In the genomic region with DNA sequence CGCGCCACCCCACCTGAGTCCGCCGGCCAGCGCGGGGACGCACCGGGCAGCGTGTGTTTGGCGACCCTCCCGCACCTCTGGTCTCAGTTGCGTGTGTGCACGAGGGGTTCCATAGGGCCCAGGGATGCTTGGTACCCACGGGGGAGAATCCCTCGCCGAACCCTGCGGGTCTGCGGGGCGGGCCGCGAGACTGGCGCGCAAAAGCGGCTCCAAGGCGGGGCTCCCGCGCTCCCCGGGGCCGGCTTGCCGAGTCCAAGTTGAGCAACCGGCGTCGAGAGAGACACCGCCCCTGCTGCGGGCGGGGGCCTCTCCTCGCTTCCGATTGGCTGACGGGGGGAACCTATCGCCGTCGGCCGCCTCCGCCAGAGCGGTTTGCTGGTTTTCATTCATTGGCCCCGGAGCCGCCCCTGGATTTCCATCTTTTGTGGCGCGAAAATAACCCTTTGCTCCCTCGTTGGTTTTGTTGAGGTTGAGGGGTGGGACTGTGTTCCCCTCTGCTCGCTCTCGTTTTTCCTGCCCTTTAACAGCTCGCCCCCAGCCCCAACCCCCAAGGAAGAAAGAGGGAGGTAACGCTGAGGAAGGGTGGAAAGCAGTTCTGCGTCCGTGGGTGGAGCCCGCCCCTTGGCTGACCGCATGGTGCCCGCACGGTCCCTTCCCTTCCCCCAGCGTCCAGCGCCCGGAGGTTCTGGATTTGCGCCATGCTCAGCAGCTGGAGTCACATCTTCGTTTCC, we compare ENCODE assay signal across 1 cellular context.
TF ChIP-seq lines count a peak whose summit lies in the region.

No MANE protein-coding gene starts in this region.

TF ChIP-seq in HepG2, 621 proteins besides CTCF, POLR2A, EP300 and RAD21 (continued from another document and continues in another):
- TF ChIP-seq, protein P1, sequence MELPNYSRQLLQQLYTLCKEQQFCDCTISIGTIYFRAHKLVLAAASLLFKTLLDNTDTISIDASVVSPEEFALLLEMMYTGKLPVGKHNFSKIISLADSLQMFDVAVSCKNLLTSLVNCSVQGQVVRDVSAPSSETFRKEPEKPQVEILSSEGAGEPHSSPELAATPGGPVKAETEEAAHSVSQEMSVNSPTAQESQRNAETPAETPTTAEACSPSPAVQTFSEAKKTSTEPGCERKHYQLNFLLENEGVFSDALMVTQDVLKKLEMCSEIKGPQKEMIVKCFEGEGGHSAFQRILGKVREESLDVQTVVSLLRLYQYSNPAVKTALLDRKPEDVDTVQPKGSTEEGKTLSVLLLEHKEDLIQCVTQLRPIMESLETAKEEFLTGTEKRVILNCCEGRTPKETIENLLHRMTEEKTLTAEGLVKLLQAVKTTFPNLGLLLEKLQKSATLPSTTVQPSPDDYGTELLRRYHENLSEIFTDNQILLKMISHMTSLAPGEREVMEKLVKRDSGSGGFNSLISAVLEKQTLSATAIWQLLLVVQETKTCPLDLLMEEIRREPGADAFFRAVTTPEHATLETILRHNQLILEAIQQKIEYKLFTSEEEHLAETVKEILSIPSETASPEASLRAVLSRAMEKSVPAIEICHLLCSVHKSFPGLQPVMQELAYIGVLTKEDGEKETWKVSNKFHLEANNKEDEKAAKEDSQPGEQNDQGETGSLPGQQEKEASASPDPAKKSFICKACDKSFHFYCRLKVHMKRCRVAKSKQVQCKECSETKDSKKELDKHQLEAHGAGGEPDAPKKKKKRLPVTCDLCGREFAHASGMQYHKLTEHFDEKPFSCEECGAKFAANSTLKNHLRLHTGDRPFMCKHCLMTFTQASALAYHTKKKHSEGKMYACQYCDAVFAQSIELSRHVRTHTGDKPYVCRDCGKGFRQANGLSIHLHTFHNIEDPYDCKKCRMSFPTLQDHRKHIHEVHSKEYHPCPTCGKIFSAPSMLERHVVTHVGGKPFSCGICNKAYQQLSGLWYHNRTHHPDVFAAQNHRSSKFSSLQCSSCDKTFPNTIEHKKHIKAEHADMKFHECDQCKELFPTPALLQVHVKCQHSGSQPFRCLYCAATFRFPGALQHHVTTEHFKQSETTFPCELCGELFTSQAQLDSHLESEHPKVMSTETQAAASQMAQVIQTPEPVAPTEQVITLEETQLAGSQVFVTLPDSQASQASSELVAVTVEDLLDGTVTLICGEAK (IDR thresholded peaks at IDR 0.05): no peak
- TF ChIP-seq, protein P1 (CRISPR knock-in tag; IDR thresholded peaks at IDR 0.05): no peak
- TF ChIP-seq MXD4 (CRISPR knock-in tag; IDR thresholded peaks at IDR 0.05) (peak; percentile 53), ZMYM3 (CRISPR knock-in tag; IDR thresholded peaks at IDR 0.05) (no peak), ZBTB21 (CRISPR knock-in tag; IDR thresholded peaks at IDR 0.05) (no peak), CEBPZ (IDR thresholded peaks at IDR 0.05; ENCODE audit: low read length) (no peak), ZNF556 (CRISPR knock-in tag; IDR thresholded peaks at IDR 0.05; ENCODE audit: borderline replicate concordance) (no peak), CBX1 (IDR thresholded peaks at IDR 0.05; ENCODE audit: low read depth) (peak; percentile 16), ZNF367 (CRISPR knock-in tag; IDR thresholded peaks at IDR 0.05; ENCODE audit: borderline replicate concordance) (peak; percentile 94), ZNF501 (CRISPR knock-in tag; IDR thresholded peaks at IDR 0.05) (peak; percentile 88), NFRKB (IDR thresholded peaks at IDR 0.05) (no peak), TARDBP (CRISPR knock-in tag; IDR thresholded peaks at IDR 0.05) (peak; percentile 64; the same call in 1 of the 2 replicates), POGZ (CRISPR knock-in tag; IDR thresholded peaks at IDR 0.05) (peak; percentile 55), PHB2 (IDR thresholded peaks at IDR 0.05; ENCODE audit: partially characterized antibody) (no peak), POLR2G (IDR thresholded peaks at IDR 0.05; ENCODE audit: low read depth, low read length) (peak; percentile 86), XRCC5 (optimal IDR thresholded peaks at IDR 0.05; ENCODE audit: low read length) (peak; percentile 11), MEIS2 (CRISPR knock-in tag; IDR thresholded peaks at IDR 0.05) (no peak; the same call in none of the 2 replicates), RFXAP (CRISPR knock-in tag; IDR thresholded peaks at IDR 0.05; ENCODE audit: borderline replicate concordance) (peak; percentile 84), ZNF235 (CRISPR knock-in tag; IDR thresholded peaks at IDR 0.05; ENCODE audit: borderline replicate concordance) (no peak; the same call in 1 of the 2 replicates), MIXL1 (CRISPR knock-in tag; IDR thresholded peaks at IDR 0.05) (no peak), KAT7 (CRISPR knock-in tag; IDR thresholded peaks at IDR 0.05; ENCODE audit: borderline replicate concordance) (peak; percentile 56; the same call in 1 of the 2 replicates), ZNF746 (CRISPR knock-in tag; IDR thresholded peaks at IDR 0.05) (peak; percentile 84; the same call in 1 of the 2 replicates), GTF3A (CRISPR knock-in tag; conservative IDR thresholded peaks at IDR 0.05) (no peak), RNF2 (conservative IDR thresholded peaks at IDR 0.05; ENCODE audit: low read depth) (peak; percentile 70; the same call in 1 of the 2 replicates)
- TF ChIP-seq, protein P2, sequence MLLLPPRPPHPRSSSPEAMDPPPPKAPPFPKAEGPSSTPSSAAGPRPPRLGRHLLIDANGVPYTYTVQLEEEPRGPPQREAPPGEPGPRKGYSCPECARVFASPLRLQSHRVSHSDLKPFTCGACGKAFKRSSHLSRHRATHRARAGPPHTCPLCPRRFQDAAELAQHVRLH (CRISPR knock-in tag; IDR thresholded peaks at IDR 0.05; ENCODE audit: borderline replicate concordance, low read depth): no peak
- TF ChIP-seq, protein P3, sequence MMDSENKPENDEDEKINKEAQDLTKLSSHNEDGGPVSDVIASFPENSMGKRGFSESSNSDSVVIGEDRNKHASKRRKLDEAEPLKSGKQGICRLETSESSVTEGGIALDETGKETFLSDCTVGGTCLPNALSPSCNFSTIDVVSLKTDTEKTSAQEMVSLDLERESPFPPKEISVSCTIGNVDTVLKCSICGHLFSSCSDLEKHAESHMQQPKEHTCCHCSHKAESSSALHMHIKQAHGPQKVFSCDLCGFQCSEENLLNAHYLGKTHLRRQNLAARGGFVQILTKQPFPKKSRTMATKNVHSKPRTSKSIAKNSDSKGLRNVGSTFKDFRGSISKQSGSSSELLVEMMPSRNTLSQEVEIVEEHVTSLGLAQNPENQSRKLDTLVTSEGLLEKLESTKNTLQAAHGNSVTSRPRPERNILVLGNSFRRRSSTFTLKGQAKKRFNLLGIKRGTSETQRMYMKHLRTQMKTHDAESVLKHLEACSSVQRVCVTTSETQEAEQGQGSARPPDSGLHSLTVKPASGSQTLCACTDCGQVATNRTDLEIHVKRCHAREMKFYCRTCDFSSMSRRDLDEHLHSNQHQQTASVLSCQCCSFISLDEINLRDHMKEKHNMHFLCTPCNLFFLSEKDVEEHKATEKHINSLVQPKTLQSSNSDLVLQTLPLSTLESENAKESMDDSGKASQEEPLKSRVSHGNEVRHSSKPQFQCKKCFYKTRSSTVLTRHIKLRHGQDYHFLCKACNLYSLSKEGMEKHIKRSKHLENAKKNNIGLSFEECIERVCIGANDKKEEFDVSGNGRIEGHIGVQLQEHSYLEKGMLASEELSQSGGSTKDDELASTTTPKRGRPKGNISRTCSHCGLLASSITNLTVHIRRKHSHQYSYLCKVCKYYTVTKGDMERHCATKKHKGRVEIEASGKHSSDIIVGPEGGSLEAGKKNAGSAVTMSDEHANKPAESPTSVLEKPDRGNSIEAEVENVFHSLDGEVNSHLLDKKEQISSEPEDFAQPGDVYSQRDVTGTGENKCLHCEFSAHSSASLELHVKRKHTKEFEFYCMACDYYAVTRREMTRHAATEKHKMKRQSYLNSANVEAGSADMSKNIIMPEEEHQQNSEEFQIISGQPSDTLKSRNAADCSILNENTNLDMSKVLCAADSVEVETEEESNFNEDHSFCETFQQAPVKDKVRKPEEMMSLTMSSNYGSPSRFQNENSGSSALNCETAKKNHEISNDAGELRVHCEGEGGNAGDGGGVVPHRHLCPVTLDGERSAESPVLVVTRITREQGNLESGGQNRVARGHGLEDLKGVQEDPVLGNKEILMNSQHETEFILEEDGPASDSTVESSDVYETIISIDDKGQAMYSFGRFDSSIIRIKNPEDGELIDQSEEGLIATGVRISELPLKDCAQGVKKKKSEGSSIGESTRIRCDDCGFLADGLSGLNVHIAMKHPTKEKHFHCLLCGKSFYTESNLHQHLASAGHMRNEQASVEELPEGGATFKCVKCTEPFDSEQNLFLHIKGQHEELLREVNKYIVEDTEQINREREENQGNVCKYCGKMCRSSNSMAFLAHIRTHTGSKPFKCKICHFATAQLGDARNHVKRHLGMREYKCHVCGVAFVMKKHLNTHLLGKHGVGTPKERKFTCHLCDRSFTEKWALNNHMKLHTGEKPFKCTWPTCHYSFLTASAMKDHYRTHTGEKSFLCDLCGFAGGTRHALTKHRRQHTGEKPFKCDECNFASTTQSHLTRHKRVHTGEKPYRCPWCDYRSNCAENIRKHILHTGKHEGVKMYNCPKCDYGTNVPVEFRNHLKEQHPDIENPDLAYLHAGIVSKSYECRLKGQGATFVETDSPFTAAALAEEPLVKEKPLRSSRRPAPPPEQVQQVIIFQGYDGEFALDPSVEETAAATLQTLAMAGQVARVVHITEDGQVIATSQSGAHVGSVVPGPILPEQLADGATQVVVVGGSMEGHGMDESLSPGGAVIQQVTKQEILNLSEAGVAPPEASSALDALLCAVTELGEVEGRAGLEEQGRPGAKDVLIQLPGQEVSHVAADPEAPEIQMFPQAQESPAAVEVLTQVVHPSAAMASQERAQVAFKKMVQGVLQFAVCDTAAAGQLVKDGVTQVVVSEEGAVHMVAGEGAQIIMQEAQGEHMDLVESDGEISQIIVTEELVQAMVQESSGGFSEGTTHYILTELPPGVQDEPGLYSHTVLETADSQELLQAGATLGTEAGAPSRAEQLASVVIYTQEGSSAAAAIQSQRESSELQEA (CRISPR knock-in tag; IDR thresholded peaks at IDR 0.05; ENCODE audit: not compliant biosample characterization): no peak
- TF ChIP-seq, protein P4, sequence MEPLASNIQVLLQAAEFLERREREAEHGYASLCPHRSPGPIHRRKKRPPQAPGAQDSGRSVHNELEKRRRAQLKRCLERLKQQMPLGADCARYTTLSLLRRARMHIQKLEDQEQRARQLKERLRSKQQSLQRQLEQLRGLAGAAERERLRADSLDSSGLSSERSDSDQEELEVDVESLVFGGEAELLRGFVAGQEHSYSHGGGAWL (CRISPR knock-in tag; IDR thresholded peaks at IDR 0.05): peak; percentile 93
- TF ChIP-seq, protein P5, sequence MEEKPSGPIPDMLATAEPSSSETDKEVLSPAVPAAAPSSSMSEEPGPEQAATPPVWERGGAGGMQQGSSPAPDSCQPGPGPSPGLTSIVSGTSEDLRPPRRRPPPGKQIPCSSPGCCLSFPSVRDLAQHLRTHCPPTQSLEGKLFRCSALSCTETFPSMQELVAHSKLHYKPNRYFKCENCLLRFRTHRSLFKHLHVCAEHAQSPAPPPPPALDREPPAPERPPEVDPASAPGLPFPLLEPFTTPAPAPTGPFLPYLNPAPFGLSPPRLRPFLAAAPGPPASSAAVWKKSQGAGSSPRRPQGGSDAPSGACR (CRISPR knock-in tag; IDR thresholded peaks at IDR 0.05): no peak
- TF ChIP-seq, protein P6, sequence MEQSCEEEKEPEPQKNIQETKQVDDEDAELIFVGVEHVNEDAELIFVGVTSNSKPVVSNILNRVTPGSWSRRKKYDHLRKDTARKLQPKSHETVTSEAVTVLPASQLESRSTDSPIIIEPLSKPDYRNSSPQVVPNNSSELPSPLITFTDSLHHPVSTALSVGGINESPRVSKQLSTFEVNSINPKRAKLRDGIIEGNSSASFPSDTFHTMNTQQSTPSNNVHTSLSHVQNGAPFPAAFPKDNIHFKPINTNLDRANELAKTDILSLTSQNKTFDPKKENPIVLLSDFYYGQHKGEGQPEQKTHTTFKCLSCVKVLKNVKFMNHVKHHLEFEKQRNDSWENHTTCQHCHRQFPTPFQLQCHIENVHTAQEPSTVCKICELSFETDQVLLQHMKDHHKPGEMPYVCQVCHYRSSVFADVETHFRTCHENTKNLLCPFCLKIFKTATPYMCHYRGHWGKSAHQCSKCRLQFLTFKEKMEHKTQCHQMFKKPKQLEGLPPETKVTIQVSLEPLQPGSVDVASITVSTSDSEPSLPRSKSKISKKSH (CRISPR knock-in tag; IDR thresholded peaks at IDR 0.05; ENCODE audit: borderline replicate concordance): no peak
